Comparison of ENCODE assay signal across 1 cellular context in genomic region chr3:141414141-141414689, GRCh38.
A peak's percentile ranks its signal among the peaks of the same experiment; 100 is the strongest.
TF ChIP-seq lines count a peak whose summit lies in the region.

No MANE protein-coding gene starts in this region.

TF ChIP-seq in A549, 52 proteins besides CTCF, POLR2A, EP300 and RAD21 (continued from another document):
- TF ChIP-seq PBX3 (IDR thresholded peaks at IDR 0.05) (no peak), HOXB13 (CRISPR knock-in tag; IDR thresholded peaks at IDR 0.05; ENCODE audit: low read depth) (peak; percentile 74; the same call in 1 of the 2 replicates), SREBF2 (IDR thresholded peaks at IDR 0.05) (no peak), RCOR1 (IDR thresholded peaks at IDR 0.05; ENCODE audit: low read depth, low read length) (no peak), JUNB (IDR thresholded peaks at IDR 0.05) (no peak), HOXA7 (CRISPR knock-in tag; IDR thresholded peaks at IDR 0.05) (no peak), HOXB5 (CRISPR knock-in tag; IDR thresholded peaks at IDR 0.05) (peak; percentile 5; the same call in 1 of the 2 replicates), FOSB (CRISPR knock-in tag; IDR thresholded peaks at IDR 0.05) (no peak)
